Comparison of ENCODE assay signal across 20 cellular contexts in the genomic region with DNA sequence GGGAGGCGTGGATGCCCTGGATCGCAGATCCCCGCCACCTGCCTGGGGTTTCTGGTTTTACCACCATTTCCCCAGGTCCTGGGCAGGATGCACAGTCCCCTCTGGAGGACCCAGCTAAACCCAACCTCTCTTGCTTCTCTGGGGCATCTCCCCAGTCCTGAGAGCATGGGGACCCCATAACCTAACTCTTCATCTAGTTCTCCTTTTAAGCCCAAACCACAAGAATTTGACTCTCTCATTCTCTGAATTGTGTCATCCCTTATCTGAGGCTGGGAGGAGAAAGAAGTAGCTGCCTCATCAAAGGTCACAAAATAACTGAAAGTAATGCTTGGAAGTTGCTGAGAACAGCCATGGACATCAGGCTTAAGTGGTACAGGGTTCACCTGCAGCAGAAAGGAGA.
"Had no signal": no experiment of that assay in that cellular context is flagged by ENCODE, and none has a peak within 500 bp of the region (broad histone marks: within the 10 kb centered on the region; RNA-seq: fewer than 3 reads in every experiment).

No MANE protein-coding gene starts in this region.

- H3K27me3 Mint-ChIP-seq: activated naive CD8-positive, alpha-beta T cell treated with anti-CD3 and anti-CD28 coated beads for 36 hours; stimulated activated naive B cell treated with anti-CD40 and anti-IgM and Interleukin-4, amounts not matched to agents 10 μg/mL and 1 μg/mL and 100 μg/mL, for 72 hours had no signal

- H3K79me2 ChIP-seq: parathyroid adenoma had no signal

- H3K27ac Mint-ChIP-seq: activated CD4-positive, alpha-beta T cell treated with anti-CD3 and anti-CD28 coated beads for 36 hours; activated naive CD8-positive, alpha-beta T cell treated with anti-CD3 and anti-CD28 coated beads for 36 hours; activated T-helper 1 cell treated with anti-CD3 and anti-CD28 coated beads, Interleukin-12 subunit alpha, Interleukin-12 subunit beta, Interleukin-2, Interleukin-4 antibody, amounts not matched to agents 30 ng/mL and 10 ng/mL and 1 ng/mL, durations not matched to agents 14 hours and 24 hours and 36 hours; naive thymus-derived CD8-positive, alpha-beta T cell; stimulated activated naive B cell treated with anti-CD40 and anti-IgM and Interleukin-4, amounts not matched to agents 10 μg/mL and 1 μg/mL and 100 μg/mL, for 72 hours; WTC11 had no signal

- ATAC-seq: activated CD4-positive, alpha-beta T cell treated with anti-CD3 and anti-CD28 coated beads for 36 hours; naive thymus-derived CD8-positive, alpha-beta T cell; stimulated activated naive B cell treated with anti-CD40 and anti-IgM and Interleukin-4, amounts not matched to agents 10 μg/mL and 1 μg/mL and 100 μg/mL, for 72 hours had no signal

- H3K9me3 Mint-ChIP-seq: activated naive CD8-positive, alpha-beta T cell treated with anti-CD3 and anti-CD28 coated beads for 36 hours; activated T-helper 1 cell treated with anti-CD3 and anti-CD28 coated beads, Interleukin-12 subunit alpha, Interleukin-12 subunit beta, Interleukin-2, Interleukin-4 antibody, amounts not matched to agents 30 ng/mL and 10 ng/mL and 1 ng/mL, durations not matched to agents 14 hours and 24 hours and 36 hours; stimulated activated naive B cell treated with anti-CD40 and anti-IgM and Interleukin-4, amounts not matched to agents 10 μg/mL and 1 μg/mL and 100 μg/mL, for 72 hours; WTC11 had no signal

- H2AFZ ChIP-seq: parathyroid adenoma had no signal

- DNase-seq: activated CD4-positive, alpha-beta T cell treated with anti-CD3 and anti-CD28 coated beads for 36 hours; activated CD4-positive, alpha-beta T cell treated with anti-CD3 and anti-CD28 coated beads, Interleukin-2, amount 50 U/mL, for 48 hours; activated gamma-delta T cell treated with Interleukin-2 at 50 U/mL for 16 hours; activated naive CD8-positive, alpha-beta T cell treated with anti-CD3 and anti-CD28 coated beads for 36 hours; amniotic stem cell; dermis blood vessel endothelial cell; effector memory CD4-positive, alpha-beta T cell; mesenchymal stem cell; naive thymus-derived CD8-positive, alpha-beta T cell; spleen; stimulated activated naive B cell treated with anti-CD40 and anti-IgM and Interleukin-4, amounts not matched to agents 10 μg/mL and 1 μg/mL and 100 μg/mL, for 72 hours had no signal

- H3K4me1 Mint-ChIP-seq: activated CD4-positive, alpha-beta T cell treated with anti-CD3 and anti-CD28 coated beads for 36 hours; activated naive CD8-positive, alpha-beta T cell treated with anti-CD3 and anti-CD28 coated beads for 36 hours; naive thymus-derived CD8-positive, alpha-beta T cell; stimulated activated naive B cell treated with anti-CD40 and anti-IgM and Interleukin-4, amounts not matched to agents 10 μg/mL and 1 μg/mL and 100 μg/mL, for 72 hours had no signal

- H3K4me1 ChIP-seq: spleen had no signal

- H3K27ac ChIP-seq: neutrophil, parathyroid adenoma, spleen, thyroid gland had no signal

- H3K27me3 ChIP-seq: esophagus muscularis mucosa, neutrophil, sigmoid colon, spleen, thyroid gland had no signal

- FAIRE-seq: endothelial cell of umbilical vein, TTC549 had no signal

- H3K9me3 ChIP-seq: esophagus muscularis mucosa, neutrophil, sigmoid colon, spleen, thyroid gland had no signal

- H3K36me3 ChIP-seq: esophagus muscularis mucosa, neutrophil, sigmoid colon, spleen, thyroid gland had no signal

- H3K36me3 Mint-ChIP-seq: activated naive CD8-positive, alpha-beta T cell treated with anti-CD3 and anti-CD28 coated beads for 36 hours; naive thymus-derived CD8-positive, alpha-beta T cell; stimulated activated naive B cell treated with anti-CD40 and anti-IgM and Interleukin-4, amounts not matched to agents 10 μg/mL and 1 μg/mL and 100 μg/mL, for 72 hours; WTC11 had no signal

- H3K4me3 Mint-ChIP-seq: activated CD4-positive, alpha-beta T cell treated with anti-CD3 and anti-CD28 coated beads for 36 hours; activated naive CD8-positive, alpha-beta T cell treated with anti-CD3 and anti-CD28 coated beads for 36 hours; activated T-helper 1 cell treated with anti-CD3 and anti-CD28 coated beads, Interleukin-12 subunit alpha, Interleukin-12 subunit beta, Interleukin-2, Interleukin-4 antibody, amounts not matched to agents 30 ng/mL and 10 ng/mL and 1 ng/mL, durations not matched to agents 14 hours and 24 hours and 36 hours; naive thymus-derived CD8-positive, alpha-beta T cell; stimulated activated naive B cell treated with anti-CD40 and anti-IgM and Interleukin-4, amounts not matched to agents 10 μg/mL and 1 μg/mL and 100 μg/mL, for 72 hours; WTC11 had no signal

- H3K4me3 ChIP-seq: esophagus muscularis mucosa, sigmoid colon, spleen, thyroid gland had no signal

- H3K9ac ChIP-seq: parathyroid adenoma had no signal
